1 cellular context compared by ENCODE assay signal in genomic region chr6:21208796-21209186, GRCh38.
TF ChIP-seq lines count a peak whose summit lies in the region.

No MANE protein-coding gene starts in this region.

TF ChIP-seq in GM12878, 131 proteins besides CTCF, POLR2A, EP300 and RAD21 (continued from another document):
- 0 out of 2 replicates have a peak, but pooled peaks have one; percentile 2 for TF ChIP-seq ZNF687 (IDR thresholded peaks at IDR 0.05)
- TF ChIP-seq RUNX3 (IDR thresholded peaks at IDR 0.05; ENCODE audit: low read length), result no peak
TF ChIP-seq in GM12878: peak in this region for 2.
